Comparison of ENCODE assay signal across 15 cellular contexts in genomic region chr3:153667341-153667740, GRCh38.
"Had no signal": no experiment of that assay in that cellular context is flagged by ENCODE, and none has a peak within 500 bp of the region (broad histone marks: within the 10 kb centered on the region; RNA-seq: fewer than 3 reads in every experiment).

No MANE protein-coding gene starts in this region.

- H3K27ac ChIP-seq: esophagus muscularis mucosa, gastrocnemius medialis, heart right ventricle, neural progenitor cell, pancreas, skin epidermis, transverse colon had no signal

- H2AFZ ChIP-seq: neural progenitor cell had no signal

- H3K36me3 ChIP-seq: esophagus muscularis mucosa, gastrocnemius medialis, heart right ventricle, neural progenitor cell, pancreas, transverse colon had no signal

- H3K9me3 Mint-ChIP-seq: activated naive CD4-positive, alpha-beta T cell treated with anti-CD3 and anti-CD28 coated beads, Interleukin-2, amount 50 U/mL, for 24 hours; activated T-helper 2 cell treated with anti-CD3 and anti-CD28 coated beads, Interferon-gamma antibody, Interleukin-2, Interleukin-4, amounts not matched to agents 10 μg/mL and 5 μg/mL and 100 μg/mL, durations not matched to agents 14 hours and 24 hours and 36 hours; neural progenitor cell; T-helper 1 cell treated with Interleukin-12 subunit alpha and Interleukin-12 subunit beta and Interleukin-4 antibody, amounts not matched to agents 30 μg/mL and 1 μg/mL, for 36 hours had no signal

- H3K4me1 ChIP-seq: esophagus muscularis mucosa, gastrocnemius medialis, heart right ventricle, neural progenitor cell, pancreas had no signal

- H3K4me3 ChIP-seq: esophagus muscularis mucosa, gastrocnemius medialis, heart right ventricle, neural progenitor cell, pancreas, skin epidermis, transverse colon had no signal

- H3K27ac Mint-ChIP-seq: activated naive CD4-positive, alpha-beta T cell treated with anti-CD3 and anti-CD28 coated beads, Interleukin-2, amount 50 U/mL, for 24 hours; activated T-helper 2 cell treated with anti-CD3 and anti-CD28 coated beads, Interferon-gamma antibody, Interleukin-2, Interleukin-4, amounts not matched to agents 10 μg/mL and 5 μg/mL and 100 μg/mL, durations not matched to agents 14 hours and 24 hours and 36 hours; mesothelial cell of epicardium; neural progenitor cell; T-helper 1 cell treated with Interleukin-12 subunit alpha and Interleukin-12 subunit beta and Interleukin-4 antibody, amounts not matched to agents 30 μg/mL and 1 μg/mL, for 36 hours had no signal

- H3K27me3 ChIP-seq: esophagus muscularis mucosa, gastrocnemius medialis, heart right ventricle, neural progenitor cell, transverse colon had no signal

- DNase-seq: activated CD4-positive, alpha-beta T cell treated with anti-CD3 and anti-CD28 coated beads, Interleukin-2, amount 50 U/mL, for 1 hour; activated CD4-positive, CD25-positive, alpha-beta regulatory T cell; amniotic stem cell; gastrocnemius medialis; heart right ventricle; pancreas; retina; transverse colon had no signal

- H3K4me1 Mint-ChIP-seq: activated naive CD4-positive, alpha-beta T cell treated with anti-CD3 and anti-CD28 coated beads, Interleukin-2, amount 50 U/mL, for 24 hours; neural progenitor cell had no signal

- H3K27me3 Mint-ChIP-seq: activated naive CD4-positive, alpha-beta T cell treated with anti-CD3 and anti-CD28 coated beads, Interleukin-2, amount 50 U/mL, for 24 hours had no signal

- ATAC-seq: gastrocnemius medialis, heart right ventricle, pancreas had no signal

- H3K4me3 Mint-ChIP-seq: activated naive CD4-positive, alpha-beta T cell treated with anti-CD3 and anti-CD28 coated beads, Interleukin-2, amount 50 U/mL, for 24 hours; mesothelial cell of epicardium; neural progenitor cell; T-helper 1 cell treated with Interleukin-12 subunit alpha and Interleukin-12 subunit beta and Interleukin-4 antibody, amounts not matched to agents 30 μg/mL and 1 μg/mL, for 36 hours had no signal

- H3K36me3 Mint-ChIP-seq: activated naive CD4-positive, alpha-beta T cell treated with anti-CD3 and anti-CD28 coated beads, Interleukin-2, amount 50 U/mL, for 24 hours; mesothelial cell of epicardium; neural progenitor cell had no signal

- H3K4me2 ChIP-seq: neural progenitor cell had no signal
